Comparison of ENCODE assay signal across 14 cellular contexts in genomic region chr1:68145418-68146126, GRCh38.
A peak's percentile ranks its signal among the peaks of the same experiment; 100 is the strongest.
DNase-seq lines count a peak whose midpoint lies in the region; ATAC-seq, FAIRE-seq and TF ChIP-seq lines count a peak whose summit lies in the region.
"Had no signal": no experiment of that assay in that cellular context is flagged by ENCODE, and none has a peak within 500 bp of the region (broad histone marks: within the 10 kb centered on the region; RNA-seq: fewer than 3 reads in every experiment).

No MANE protein-coding gene starts in this region.

- H3K36me3 ChIP-seq in Caco-2 (ENCODE audit: control insufficient read depth, insufficient read depth, low read length) (no peaks in the 10 kb centered on the region; the same call in 1 of the 2 replicates), RWPE2 (ENCODE audit: low read depth) (peaks cover 65% of the 10 kb centered on the region), keratinocyte (ENCODE audit: control insufficient read depth in 2 of 2, extremely low read depth in 1 of 2, insufficient read depth in 2 of 2, low read length in 2 of 2) (peaks cover 0 to 21% of the 10 kb centered on the region in 2 experiments), ovary (no peaks in the 10 kb centered on the region)

- no peaks in the 10 kb centered on the region for H3K27me3 ChIP-seq in Caco-2 (replicated peaks; ENCODE audit: control insufficient read depth, insufficient read depth, low read length)
- no peaks in the 10 kb centered on the region for H3K27me3 ChIP-seq in RWPE2 (ENCODE audit: insufficient read depth, poor library complexity, severe bottlenecking)
- no peaks in the 10 kb centered on the region for H3K27me3 ChIP-seq in keratinocyte (ENCODE audit: control insufficient read depth, extremely low read depth, insufficient read depth, low read length)
- no peaks in the 10 kb centered on the region for H3K27me3 ChIP-seq in ovary

- peak; percentile 49 for FAIRE-seq in keratinocyte (lab: Jason Lieb, UNC)
- FAIRE-seq: HTR-8/SVneo had no signal

- CTCF ChIA-PET in Caco-2 (lab: Charles Lee), result no interaction called here

- H3K4me1 Mint-ChIP-seq in Caco-2 (ENCODE audit: low read depth, unreplicated experiment), result peaks cover 11% of the 10 kb centered on the region

- H3K9me3 ChIP-seq in Caco-2 (no peaks in the 10 kb centered on the region), RWPE2 (ENCODE audit: severe bottlenecking) (no peaks in the 10 kb centered on the region), keratinocyte (ENCODE audit: control insufficient read depth, low read depth, low read length) (no peaks in the 10 kb centered on the region), ovary (no peaks in the 10 kb centered on the region)

- H4K20me1 ChIP-seq in keratinocyte (ENCODE audit: control insufficient read depth, extremely low read depth, insufficient read depth, low read length), result no peaks in the 10 kb centered on the region

- dilution Hi-C loops in keratinocyte (cut with MboI; ENCODE audit: extremely low pct_ligation_motif_present, low sequenced_read_pairs), result loop anchor here (25.0 kb wide), 1 partner anchor 192 kb away; no protein-coding TSS in a partner anchor

- BruUV-seq in Caco-2 (replicated peaks; lab: Mats Ljungman, UMichigan), result no TSS peak

- TF ChIP-seq CTCF in Caco-2 (IDR thresholded peaks at IDR 0.05; ENCODE audit: insufficient read depth in 1 of 2, low read depth in 1 of 2, low read length in 1 of 2, severe bottlenecking in 1 of 2, unreplicated experiment in 1 of 2) (no peak), RWPE2 (IDR thresholded peaks at IDR 0.05; ENCODE audit: poor library complexity, severe bottlenecking) (no peak), keratinocyte (optimal IDR thresholded peaks at IDR 0.05 in 1 of 3, IDR thresholded peaks at IDR 0.05 in 1 of 3, conservative IDR thresholded peaks at IDR 0.05 in 1 of 3; ENCODE audit: extremely low read depth in 1 of 3, insufficient read depth in 2 of 3, low read length in 3 of 3) (no peak), ovary (IDR thresholded peaks at IDR 0.05) (no peak)

- no peak for TF ChIP-seq EP300 in ovary (IDR thresholded peaks at IDR 0.05)

- WGBS in ovary, 3 donors, result 11 to 25% (median 14%) methylated on average over 10 of the region's 10 CpGs

- DNase-seq in Caco-2 (peak; percentile 52 to 57), RWPE2 (ENCODE audit: low spot score) (no peak), keratinocyte (ENCODE audit: low read depth, low spot score) (no peak), ovary (peak; percentile 35 to 66 (median 49)), AG08395 (ENCODE audit: low spot score) (no peak), NCI-H69 (lab: John Stamatoyannopoulos, UW) (no peak), NCI-H1092 (lab: John Stamatoyannopoulos, UW) (no peak)
- DNase-seq: activated CD4-positive, CD25-positive, alpha-beta regulatory T cell; effector CD8-positive, alpha-beta T cell; NCI-H2029; NCI-H774; posterior cingulate gyrus had no signal

- peak overlapping the region; percentile 67 for H3K27ac Mint-ChIP-seq in Caco-2 (ENCODE audit: unreplicated experiment)

- H3K27ac ChIP-seq in RWPE2 (ENCODE audit: poor library complexity, severe bottlenecking) (no peak overlapping the region), keratinocyte (ENCODE audit: control insufficient read depth, insufficient read depth, low read length) (no peak overlapping the region), ovary (peak overlapping the region; percentile 7 to 59)

- H3K4me3 ChIP-seq in Caco-2 (ENCODE audit: low read depth, low read length) (no peak overlapping the region), RWPE2 (ENCODE audit: severe bottlenecking) (no peak overlapping the region), keratinocyte (ENCODE audit: control insufficient read depth in 2 of 3, extremely low read depth in 1 of 3, insufficient read depth in 2 of 3, low read depth in 1 of 3, low read length in 3 of 3) (no peak overlapping the region), ovary (no peak overlapping the region)

- no peaks in the 10 kb centered on the region for H3K79me2 ChIP-seq in keratinocyte (ENCODE audit: control insufficient read depth, insufficient read depth, low read length)

- H3K4me2 ChIP-seq in keratinocyte (ENCODE audit: control insufficient read depth, extremely low read depth, insufficient read depth, low read depth, low read length), result peak overlapping the region; percentile 13

- POLR2A ChIA-PET in Caco-2 (lab: Charles Lee), result no interaction called here

- no peak overlapping the region for H3K9ac ChIP-seq in keratinocyte (ENCODE audit: control insufficient read depth, extremely low read depth, insufficient read depth, low read length)

- ATAC-seq in RWPE2 (ENCODE audit: low read depth) (peak; percentile 33; the same call in 1 of the 3 replicates), HG02623 (IDR thresholded peaks at IDR 0.05; ENCODE audit: unreplicated experiment) (no peak)

- H2AFZ ChIP-seq in keratinocyte (ENCODE audit: control insufficient read depth, low read length), result no peak overlapping the region

- H3K27me3 Mint-ChIP-seq in Caco-2 (ENCODE audit: insufficient read depth, unreplicated experiment), result no peaks in the 10 kb centered on the region

- H3K9me3 Mint-ChIP-seq in Caco-2 (ENCODE audit: unreplicated experiment), result no peaks in the 10 kb centered on the region

- no peaks in the 10 kb centered on the region for H3K9me1 ChIP-seq in keratinocyte (ENCODE audit: control insufficient read depth, extremely low read depth, insufficient read depth, low read length)

- H3K4me1 ChIP-seq in Caco-2, result peaks cover 18% of the 10 kb centered on the region
- H3K4me1 ChIP-seq in RWPE2 (ENCODE audit: insufficient read depth, poor library complexity, severe bottlenecking), result peaks cover 10% of the 10 kb centered on the region
- peaks cover 8% of the 10 kb centered on the region for H3K4me1 ChIP-seq in keratinocyte (ENCODE audit: control insufficient read depth, extremely low read depth, insufficient read depth, low read length)
- peaks cover 17% of the 10 kb centered on the region for H3K4me1 ChIP-seq in ovary (ENCODE audit: insufficient read depth)

- H3K36me3 Mint-ChIP-seq in Caco-2 (ENCODE audit: insufficient read depth, unreplicated experiment), result peaks cover 19% of the 10 kb centered on the region

- H3K4me3 Mint-ChIP-seq in Caco-2 (ENCODE audit: unreplicated experiment), result peak overlapping the region; percentile 27

- no peak for TF ChIP-seq POLR2A in ovary (IDR thresholded peaks at IDR 0.05)

- intact Hi-C loops in Caco-2 (cut with micrococcal nuclease; ENCODE audit: unreplicated experiment), result loop anchor here (1.0 to 2.0 kb wide), 2 partner anchors 17 to 25 kb away; no protein-coding TSS in a partner anchor
- intact Hi-C loops in ovary (cut with DNase I), result no loop called here

Comparison
In these comparisons a context has a peak if more than half of its experiments do, and no peak if none do; other contexts are left out.
1. DNase-seq: peak in Caco-2 (2 of 2) and ovary (5 of 5); none in RWPE2 (single experiment), keratinocyte (single experiment), AG08395 (single experiment), NCI-H69 (single experiment) and NCI-H1092 (single experiment).
2. H3K27ac ChIP-seq: peak in ovary (2 of 2); none in RWPE2 (single experiment) and keratinocyte (single experiment).